Comparison of ENCODE assay signal across 13 cellular contexts in genomic region chr2:156065912-156066311, GRCh38.
DNase-seq lines count a peak whose midpoint lies in the region; ATAC-seq and TF ChIP-seq lines count a peak whose summit lies in the region.
"Had no signal": no experiment of that assay in that cellular context is flagged by ENCODE, and none has a peak within 500 bp of the region (broad histone marks: within the 10 kb centered on the region; RNA-seq: fewer than 3 reads in every experiment).

No MANE protein-coding gene starts in this region.

- TF ChIP-seq EP300 in SK-N-SH (IDR thresholded peaks at IDR 0.05; ENCODE audit: borderline replicate concordance in 1 of 2, low read depth in 1 of 2, low read length in 1 of 2), result no peak

- H4K20me1 ChIP-seq in SK-N-SH (ENCODE audit: insufficient read depth), result no peaks in the 10 kb centered on the region

- H3K79me2 ChIP-seq in SK-N-SH (ENCODE audit: insufficient read depth), result no peaks in the 10 kb centered on the region

- no peak overlapping the region for H3K9ac ChIP-seq in SK-N-SH

- H3K9me2 ChIP-seq in SK-N-SH, result no peaks in the 10 kb centered on the region

- no peaks in the 10 kb centered on the region for H3K27me3 ChIP-seq in SK-N-SH (ENCODE audit: insufficient read depth)
- H3K27me3 ChIP-seq: MG63 had no signal

- H3K4me3 ChIP-seq in SK-N-SH (ENCODE audit: low read depth in 2 of 2, low read length in 1 of 2), result no peak overlapping the region
- H3K4me3 ChIP-seq: MG63 had no signal

- no peaks in the 10 kb centered on the region for H3F3A ChIP-seq in SK-N-SH (replicated peaks; ENCODE audit: insufficient read depth)

- no peak overlapping the region for H3K4me3 Mint-ChIP-seq in activated CD8-positive, alpha-beta T cell treated with anti-CD3 and anti-CD28 coated beads for 36 hours
- no peak overlapping the region for H3K4me3 Mint-ChIP-seq in neural crest cell
- H3K4me3 Mint-ChIP-seq: activated CD8-positive, alpha-beta memory T cell treated with anti-CD3 and anti-CD28 coated beads, Interleukin-2, amount 10 ng/mL, durations not matched to agents 7 days and 5 days; nephron progenitor cell; T-helper 2 cell treated with Interferon-gamma antibody and Interleukin-4, amounts not matched to agents 5 μg/mL and 100 μg/mL, for 36 hours had no signal

- 25% methylated on average over 4 of the region's 4 CpGs for WGBS in SK-N-SH (ENCODE audit: low lambda C conversion rate)

- POLR2A ChIA-PET in SK-N-SH (lab: Yijun Ruan, JAX), result no interaction called here
- POLR2A ChIA-PET in activated CD8-positive, alpha-beta T cell treated with anti-CD3 and anti-CD28 coated beads for 36 hours (lab: Charles Lee), result no interaction called here

- no peaks in the 10 kb centered on the region for H3K36me3 Mint-ChIP-seq in activated CD8-positive, alpha-beta T cell treated with anti-CD3 and anti-CD28 coated beads for 36 hours (ENCODE audit: low read depth)
- H3K36me3 Mint-ChIP-seq in neural crest cell (ENCODE audit: low read depth), result no peaks in the 10 kb centered on the region
- H3K36me3 Mint-ChIP-seq: activated CD8-positive, alpha-beta memory T cell treated with anti-CD3 and anti-CD28 coated beads, Interleukin-2, amount 10 ng/mL, durations not matched to agents 7 days and 5 days had no signal

- DNase-seq in SK-N-SH, result no peak
- peak; percentile 7 for DNase-seq in KG1 (lab: John Stamatoyannopoulos, UW)
- peak; percentile 24 for DNase-seq in activated CD8-positive, alpha-beta T cell treated with anti-CD3 and anti-CD28 coated beads for 36 hours
- DNase-seq in neural crest cell (ENCODE audit: low read depth, low spot score), result no peak
- DNase-seq in stimulated activated CD4-positive, alpha-beta T cell treated with anti-CD3 and anti-CD28 coated beads, Interleukin-2, amount 100 ng/mL, for 24 hours, result no peak
- DNase-seq: activated CD8-positive, alpha-beta memory T cell treated with anti-CD3 and anti-CD28 coated beads, Interleukin-2, amount 10 ng/mL, durations not matched to agents 7 days and 5 days; left cardiac atrium; MG63; nephron progenitor cell had no signal

- no peaks in the 10 kb centered on the region for H3K4me1 Mint-ChIP-seq in activated CD8-positive, alpha-beta T cell treated with anti-CD3 and anti-CD28 coated beads for 36 hours (ENCODE audit: low read depth)
- no peaks in the 10 kb centered on the region for H3K4me1 Mint-ChIP-seq in neural crest cell
- H3K4me1 Mint-ChIP-seq: activated CD8-positive, alpha-beta memory T cell treated with anti-CD3 and anti-CD28 coated beads, Interleukin-2, amount 10 ng/mL, durations not matched to agents 7 days and 5 days; nephron progenitor cell had no signal

- peaks cover 1% of the 10 kb centered on the region for H3K27me3 Mint-ChIP-seq in activated CD8-positive, alpha-beta T cell treated with anti-CD3 and anti-CD28 coated beads for 36 hours
- H3K27me3 Mint-ChIP-seq in neural crest cell (ENCODE audit: low read depth), result no peaks in the 10 kb centered on the region
- H3K27me3 Mint-ChIP-seq: activated CD8-positive, alpha-beta memory T cell treated with anti-CD3 and anti-CD28 coated beads, Interleukin-2, amount 10 ng/mL, durations not matched to agents 7 days and 5 days had no signal

- H3K36me3 ChIP-seq in SK-N-SH (replicated peaks in 1 of 2; ENCODE audit: control insufficient read depth in 1 of 2, insufficient read depth in 2 of 2, low read length in 1 of 2), result no peaks in the 10 kb centered on the region
- H3K36me3 ChIP-seq: MG63 had no signal

- no peak for ATAC-seq in SK-N-SH treated with all-trans-retinoic acid at 6 μM for 48 hours
- ATAC-seq in activated CD8-positive, alpha-beta T cell treated with anti-CD3 and anti-CD28 coated beads for 36 hours, result no peak
- ATAC-seq in GM21529 (IDR thresholded peaks at IDR 0.05; ENCODE audit: unreplicated experiment), result no peak
- no peak for ATAC-seq in HG03354 (IDR thresholded peaks at IDR 0.05; ENCODE audit: poor library complexity, severe bottlenecking, unreplicated experiment)
- ATAC-seq: activated CD8-positive, alpha-beta memory T cell treated with anti-CD3 and anti-CD28 coated beads, Interleukin-2, amount 10 ng/mL, durations not matched to agents 7 days and 5 days; left cardiac atrium had no signal

- no peak overlapping the region for H3K4me2 ChIP-seq in SK-N-SH

- intact Hi-C loops in activated CD8-positive, alpha-beta T cell treated with anti-CD3 and anti-CD28 coated beads for 36 hours (cut with micrococcal nuclease), result no loop called here

- no peak for TF ChIP-seq RAD21 in SK-N-SH (IDR thresholded peaks at IDR 0.05; ENCODE audit: low read length)

- H2AFZ ChIP-seq in SK-N-SH (ENCODE audit: low read depth), result no peak overlapping the region

- H3K9me3 Mint-ChIP-seq in activated CD8-positive, alpha-beta T cell treated with anti-CD3 and anti-CD28 coated beads for 36 hours, result no peaks in the 10 kb centered on the region
- no peaks in the 10 kb centered on the region for H3K9me3 Mint-ChIP-seq in neural crest cell
- H3K9me3 Mint-ChIP-seq: nephron progenitor cell; T-helper 2 cell treated with Interferon-gamma antibody and Interleukin-4, amounts not matched to agents 5 μg/mL and 100 μg/mL, for 36 hours had no signal

- TF ChIP-seq CTCF in SK-N-SH (IDR thresholded peaks at IDR 0.05) (peak; percentile 27; the same call in 1 of the 2 replicates), neural crest cell (conservative IDR thresholded peaks at IDR 0.05) (peak; percentile 43)
- peak; percentile 18 for TF ChIP-seq CTCF in activated CD8-positive, alpha-beta T cell treated with anti-CD3 and anti-CD28 coated beads for 36 hours (IDR thresholded peaks at IDR 0.05)

- H3K27ac Mint-ChIP-seq in activated CD8-positive, alpha-beta T cell treated with anti-CD3 and anti-CD28 coated beads for 36 hours, result no peak overlapping the region
- H3K27ac Mint-ChIP-seq in neural crest cell (ENCODE audit: unreplicated experiment), result no peak overlapping the region
- H3K27ac Mint-ChIP-seq: activated CD8-positive, alpha-beta memory T cell treated with anti-CD3 and anti-CD28 coated beads, Interleukin-2, amount 10 ng/mL, durations not matched to agents 7 days and 5 days; nephron progenitor cell; T-helper 2 cell treated with Interferon-gamma antibody and Interleukin-4, amounts not matched to agents 5 μg/mL and 100 μg/mL, for 36 hours had no signal

- no peaks in the 10 kb centered on the region for H3K9me3 ChIP-seq in SK-N-SH
- H3K9me3 ChIP-seq: MG63 had no signal

- H3K27ac ChIP-seq in SK-N-SH (ENCODE audit: low read depth in 2 of 2, low read length in 1 of 2), result no peak overlapping the region

- CTCF ChIA-PET in SK-N-SH (lab: Yijun Ruan, JAX), result no interaction called here
- CTCF ChIA-PET in activated CD8-positive, alpha-beta T cell treated with anti-CD3 and anti-CD28 coated beads for 36 hours (lab: Charles Lee), result no interaction called here

- no peaks in the 10 kb centered on the region for H3K4me1 ChIP-seq in SK-N-SH (ENCODE audit: control insufficient read depth in 1 of 2, insufficient read depth in 2 of 2, low read depth in 1 of 2, low read length in 1 of 2)

TF ChIP-seq in SK-N-SH, 30 proteins besides CTCF, POLR2A, EP300 and RAD21 (continues in another document):
- no peak for TF ChIP-seq GATA2 (CRISPR knock-in tag; IDR thresholded peaks at IDR 0.05)
- TF ChIP-seq RCOR1 (IDR thresholded peaks at IDR 0.05; ENCODE audit: low read length), result no peak
- no peak for TF ChIP-seq ELF1 (IDR thresholded peaks at IDR 0.05)
- TF ChIP-seq MXI1 (IDR thresholded peaks at IDR 0.05; ENCODE audit: low read depth, low read length), result no peak
- no peak for TF ChIP-seq NRF1 (IDR thresholded peaks at IDR 0.05; ENCODE audit: low read depth, low read length)
- no peak for TF ChIP-seq MAX (IDR thresholded peaks at IDR 0.05; ENCODE audit: low read depth)
- TF ChIP-seq SIN3A (IDR thresholded peaks at IDR 0.05; ENCODE audit: borderline replicate concordance, low read depth, low read length), result no peak
- TF ChIP-seq YY1 (IDR thresholded peaks at IDR 0.05; ENCODE audit: low read depth), result no peak
- TF ChIP-seq RXRA (IDR thresholded peaks at IDR 0.05; ENCODE audit: borderline replicate concordance, low read depth), result no peak

TF ChIP-seq in SK-N-SH treated with all-trans-retinoic acid at 6 μM for 48 hours, 23 proteins besides CTCF, POLR2A, EP300 and RAD21:
- no peak for TF ChIP-seq ZFP3 (CRISPR knock-in tag; IDR thresholded peaks at IDR 0.05)
- TF ChIP-seq ZNF8 (CRISPR knock-in tag; IDR thresholded peaks at IDR 0.05), result no peak

Comparison
In these comparisons a context has a peak if more than half of its experiments do, and no peak if none do; other contexts are left out.
1. DNase-seq: peak in KG1 (single experiment) and activated CD8-positive, alpha-beta T cell treated with anti-CD3 and anti-CD28 coated beads for 36 hours (single experiment); none in SK-N-SH (single experiment), neural crest cell (single experiment) and stimulated activated CD4-positive, alpha-beta T cell treated with anti-CD3 and anti-CD28 coated beads, Interleukin-2, amount 100 ng/mL, for 24 hours (0 of 2).
2. Peak in every context shown above with its lines, with median percentiles within 50 percentile points of each other: CTCF ChIP-seq.